Comparison of ENCODE assay signal across 8 cellular contexts in genomic region chr5:56412601-56413379, GRCh38.
DNase-seq lines count a peak whose midpoint lies in the region; ATAC-seq and TF ChIP-seq lines count a peak whose summit lies in the region.

No MANE protein-coding gene starts in this region.

- H3K27ac ChIP-seq in DOHH2 (ENCODE audit: low read depth, low read length) (peak overlapping the region; percentile 88), adrenal gland (peak overlapping the region in 2 of 5 donors; percentile 0 to 30), trophoblast cell (ENCODE audit: low read depth, low read length) (no peak overlapping the region)

- no peaks in the 10 kb centered on the region for H3K36me3 ChIP-seq in DOHH2 (ENCODE audit: control insufficient read depth, low read length)
- no peaks in the 10 kb centered on the region for H3K36me3 ChIP-seq in adrenal gland (replicated peaks in 1 of 2)
- no peaks in the 10 kb centered on the region for H3K36me3 ChIP-seq in trophoblast cell (ENCODE audit: control insufficient read depth in 1 of 2, insufficient read depth in 2 of 2, low read length in 2 of 2)

- no peak for TF ChIP-seq POLR2A in adrenal gland (IDR thresholded peaks at IDR 0.05)

- H4K12ac ChIP-seq in trophoblast cell (ENCODE audit: low read depth, low read length), result no peak overlapping the region

- H3K14ac ChIP-seq in trophoblast cell (ENCODE audit: low read length), result peak overlapping the region; percentile 14

- H3K4ac ChIP-seq in trophoblast cell (ENCODE audit: low read depth, low read length), result no peak overlapping the region

- H4K91ac ChIP-seq in trophoblast cell (ENCODE audit: low read depth, low read length), result no peak overlapping the region

- peak overlapping the region; percentile 32 for H2BK12ac ChIP-seq in trophoblast cell (ENCODE audit: low read length)

- no peak overlapping the region for H3K9ac ChIP-seq in trophoblast cell (ENCODE audit: low read length)

- no peak overlapping the region for H2BK5ac ChIP-seq in trophoblast cell (ENCODE audit: low read depth, low read length, poor library complexity)

- peaks cover 8% of the 10 kb centered on the region for H3K79me1 ChIP-seq in trophoblast cell (ENCODE audit: low read length)

- no peaks in the 10 kb centered on the region for H4K20me1 ChIP-seq in DOHH2 (ENCODE audit: control insufficient read depth, insufficient read depth, low read depth, low read length)

- H3K9me3 ChIP-seq in DOHH2 (ENCODE audit: control insufficient read depth, insufficient read depth, low read length) (no peaks in the 10 kb centered on the region), adrenal gland (replicated peaks in 1 of 3) (no peaks in the 10 kb centered on the region), trophoblast cell (ENCODE audit: insufficient read depth, low read depth, low read length) (no peaks in the 10 kb centered on the region)

- H3F3A ChIP-seq in DOHH2 (ENCODE audit: control insufficient read depth, insufficient read depth), result peaks cover 17% of the 10 kb centered on the region

- H3K27me3 ChIP-seq in DOHH2 (ENCODE audit: control insufficient read depth, low read length) (no peaks in the 10 kb centered on the region), adrenal gland (no peaks in the 10 kb centered on the region), trophoblast cell (ENCODE audit: insufficient read depth, low read length) (no peaks in the 10 kb centered on the region)

- H3K4me1 ChIP-seq in DOHH2 (ENCODE audit: control insufficient read depth, low read length) (peaks cover 57% of the 10 kb centered on the region), adrenal gland (replicated peaks in 1 of 2) (peaks cover 5 to 15% of the 10 kb centered on the region in 2 donors), trophoblast cell (ENCODE audit: control insufficient read depth in 1 of 2, insufficient read depth in 2 of 2, low read length in 2 of 2) (peaks cover 6 to 9% of the 10 kb centered on the region in 2 experiments)

- ATAC-seq in GM21390 (IDR thresholded peaks at IDR 0.05; ENCODE audit: unreplicated experiment) (peak; percentile 83), HG03558 (IDR thresholded peaks at IDR 0.05; ENCODE audit: extremely low read depth, unreplicated experiment) (peak; percentile 72)

- no peak for TF ChIP-seq CTCF in DOHH2 (IDR thresholded peaks at IDR 0.05; ENCODE audit: low read depth, low read length, poor library complexity, severe bottlenecking)
- TF ChIP-seq CTCF in adrenal gland (IDR thresholded peaks at IDR 0.05), result no peak

- H2BK120ac ChIP-seq in trophoblast cell (ENCODE audit: insufficient read depth, low read length, poor library complexity), result no peak overlapping the region

- peak overlapping the region; percentile 9 for H4K8ac ChIP-seq in trophoblast cell (ENCODE audit: low read depth, low read length)

- no peaks in the 10 kb centered on the region for H3K79me2 ChIP-seq in DOHH2 (ENCODE audit: control insufficient read depth, low read length)
- no peaks in the 10 kb centered on the region for H3K79me2 ChIP-seq in trophoblast cell (ENCODE audit: control insufficient read depth, insufficient read depth, low read length, poor library complexity)

- peak overlapping the region; percentile 78 for H3K4me2 ChIP-seq in DOHH2 (ENCODE audit: low read length)
- no peak overlapping the region for H3K4me2 ChIP-seq in trophoblast cell (ENCODE audit: low read length)

- H3K9me2 ChIP-seq in DOHH2 (replicated peaks; ENCODE audit: control insufficient read depth, low read length), result no peaks in the 10 kb centered on the region

- H3K4me3 ChIP-seq in DOHH2 (ENCODE audit: low read length) (peak overlapping the region; percentile 72), adrenal gland (no peak overlapping the region), trophoblast cell (ENCODE audit: low read depth, low read length) (no peak overlapping the region)

- no peak overlapping the region for H3K23ac ChIP-seq in trophoblast cell (ENCODE audit: low read length)

- no peak overlapping the region for H2AFZ ChIP-seq in trophoblast cell (ENCODE audit: insufficient read depth, low read length, poor library complexity)

- DNase-seq in adrenal gland, result peak; percentile 36 to 75 (median 63)
- DNase-seq in trophoblast cell, result peak in 1 of 2 donors; percentile 18
- DNase-seq in UCSD-AML1 (lab: John Stamatoyannopoulos, UW; ENCODE audit: unreplicated experiment), result no peak
- DNase-seq in inferior parietal cortex (ENCODE audit: extremely low spot score), result no peak
- no peak for DNase-seq in NCI-H1930 (lab: John Stamatoyannopoulos, UW)

- WGBS in adrenal gland, 4 donors, result 64 to 71% (median 67%) methylated on average over 9 of the region's 9 CpGs
- WGBS in trophoblast cell (ENCODE audit: extremely low coverage, insufficient coverage, insufficient read length), result no CpG with 5 or more reads among the region's 9 CpGs

- peak overlapping the region; percentile 93 for H2AK5ac ChIP-seq in trophoblast cell (ENCODE audit: low read length)

- no peak overlapping the region for H3K18ac ChIP-seq in trophoblast cell (ENCODE audit: low read length)

- intact Hi-C loops in adrenal gland (cut with DNase I), result no loop called here

Comparison
In these comparisons a context has a peak if more than half of its experiments do, and no peak if none do; other contexts are left out.
1. DNase-seq: peak in adrenal gland (7 of 7); none in UCSD-AML1 (single experiment), inferior parietal cortex (single experiment) and NCI-H1930 (0 of 2).